Comparison of ENCODE assay signal across 17 cellular contexts in the genomic region with DNA sequence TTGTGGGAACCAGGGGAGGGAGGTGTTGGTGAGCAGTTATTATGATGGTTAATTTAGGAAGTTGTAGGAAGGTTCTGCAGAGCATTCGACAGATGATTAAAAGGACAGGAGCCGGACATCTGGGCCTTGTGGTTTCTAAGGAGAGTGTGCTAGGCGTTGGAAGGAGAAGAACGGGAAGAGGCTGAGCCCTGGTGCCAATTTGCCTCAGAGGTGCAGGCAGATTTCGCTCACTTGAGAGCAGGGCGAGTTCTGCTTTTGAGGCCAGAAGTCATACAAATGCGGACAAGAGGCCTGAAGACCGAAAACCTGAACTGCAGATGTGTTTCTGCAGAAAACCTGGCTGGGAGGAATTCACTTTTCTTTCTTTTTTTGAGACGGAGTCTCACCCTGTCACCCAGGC. TPM values are rescaled to one million over a fixed set of nuclear protein-coding genes. Genes with fewer than 3 reads are reported as not detected.
DNase-seq lines count a peak whose midpoint lies in the region; ATAC-seq lines count a peak whose summit lies in the region.
"Had no signal": no experiment of that assay in that cellular context is flagged by ENCODE, and none has a peak within 500 bp of the region (broad histone marks: within the 10 kb centered on the region; RNA-seq: fewer than 3 reads in every experiment).

No MANE protein-coding gene starts in this region.

- intact Hi-C loops in activated T-helper 2 cell treated with anti-CD3 and anti-CD28 coated beads, Interferon-gamma antibody, Interleukin-2, Interleukin-4, amounts not matched to agents 10 μg/mL and 5 μg/mL and 100 μg/mL, durations not matched to agents 14 hours and 24 hours and 36 hours (cut with micrococcal nuclease): no loop called here

- H3K4me1 Mint-ChIP-seq in T-helper 2 cell treated with Interferon-gamma antibody and Interleukin-4, amounts not matched to agents 5 μg/mL and 100 μg/mL, for 36 hours (ENCODE audit: low read depth): peaks cover 8% of the 10 kb centered on the region
- H3K4me1 Mint-ChIP-seq in IgD-negative memory B cell: peaks cover 6 to 13% (median 13%) of the 10 kb centered on the region in 3 donors
- H3K4me1 Mint-ChIP-seq in activated T-helper 2 cell treated with anti-CD3 and anti-CD28 coated beads, Interferon-gamma antibody, Interleukin-2, Interleukin-4, amounts not matched to agents 10 μg/mL and 5 μg/mL and 100 μg/mL, durations not matched to agents 14 hours and 24 hours and 36 hours (ENCODE audit: low read depth): peaks cover 6% of the 10 kb centered on the region
- H3K4me1 Mint-ChIP-seq in natural killer cell treated with Interleukin-12 subunit alpha and Interleukin-12 subunit beta and Interleukin-15 and Interleukin-18, amount 100 ng/mL, for 72 hours (ENCODE audit: low read depth in 2 of 2): peaks cover 8 to 9% of the 10 kb centered on the region in 2 donors

- H3K36me3 Mint-ChIP-seq in T-helper 2 cell treated with Interferon-gamma antibody and Interleukin-4, amounts not matched to agents 5 μg/mL and 100 μg/mL, for 36 hours (ENCODE audit: low read depth): no peaks in the 10 kb centered on the region
- peaks cover 6% of the 10 kb centered on the region for H3K36me3 Mint-ChIP-seq in IgD-negative memory B cell
- no peaks in the 10 kb centered on the region for H3K36me3 Mint-ChIP-seq in activated T-helper 2 cell treated with anti-CD3 and anti-CD28 coated beads, Interferon-gamma antibody, Interleukin-2, Interleukin-4, amounts not matched to agents 10 μg/mL and 5 μg/mL and 100 μg/mL, durations not matched to agents 14 hours and 24 hours and 36 hours (ENCODE audit: low read depth)
- no peaks in the 10 kb centered on the region for H3K36me3 Mint-ChIP-seq in natural killer cell treated with Interleukin-12 subunit alpha and Interleukin-12 subunit beta and Interleukin-15 and Interleukin-18, amount 100 ng/mL, for 72 hours

- no peak for ATAC-seq in natural killer cell treated with Interleukin-12 subunit alpha and Interleukin-12 subunit beta and Interleukin-15 and Interleukin-18, amount 100 ng/mL, for 72 hours

- no peak for DNase-seq in T-helper 2 cell treated with Interferon-gamma antibody and Interleukin-4, amounts not matched to agents 5 μg/mL and 100 μg/mL, for 36 hours (ENCODE audit: low spot score)
- DNase-seq in T-helper 2 cell (no peak), HuH-7.5 (ENCODE audit: low spot score) (no peak), anterior cingulate cortex (lab: John Stamatoyannopoulos, UW) (no peak), DMS 273 treated with DMSO at 0.1 percent for 48 hours (lab: John Stamatoyannopoulos, UW) (no peak)
- DNase-seq in activated T-helper 2 cell treated with anti-CD3 and anti-CD28 coated beads, Interferon-gamma antibody, Interleukin-2, Interleukin-4, amounts not matched to agents 10 μg/mL and 5 μg/mL and 100 μg/mL, durations not matched to agents 14 hours and 24 hours and 36 hours (ENCODE audit: low spot score): no peak
- no peak for DNase-seq in natural killer cell treated with Interleukin-12 subunit alpha and Interleukin-12 subunit beta and Interleukin-15 and Interleukin-18, amount 100 ng/mL, for 72 hours (ENCODE audit: low spot score)
- DNase-seq: activated CD4-positive, alpha-beta T cell treated with anti-CD3 and anti-CD28 coated beads for 4 hours; cortex of kidney; glutamatergic neuron; islet precursor cell; mesendoderm; NCI-H82; retina; tibial artery had no signal

- peaks cover 21% of the 10 kb centered on the region for H3K27me3 Mint-ChIP-seq in T-helper 2 cell treated with Interferon-gamma antibody and Interleukin-4, amounts not matched to agents 5 μg/mL and 100 μg/mL, for 36 hours (ENCODE audit: low read depth)
- H3K27me3 Mint-ChIP-seq in IgD-negative memory B cell: peaks cover 13% of the 10 kb centered on the region
- H3K27me3 Mint-ChIP-seq in activated T-helper 2 cell treated with anti-CD3 and anti-CD28 coated beads, Interferon-gamma antibody, Interleukin-2, Interleukin-4, amounts not matched to agents 10 μg/mL and 5 μg/mL and 100 μg/mL, durations not matched to agents 14 hours and 24 hours and 36 hours (ENCODE audit: low read depth): peaks cover 20% of the 10 kb centered on the region
- peaks cover 18 to 27% of the 10 kb centered on the region in 2 donors for H3K27me3 Mint-ChIP-seq in natural killer cell treated with Interleukin-12 subunit alpha and Interleukin-12 subunit beta and Interleukin-15 and Interleukin-18, amount 100 ng/mL, for 72 hours

- no peaks in the 10 kb centered on the region for H3K9me3 Mint-ChIP-seq in T-helper 2 cell treated with Interferon-gamma antibody and Interleukin-4, amounts not matched to agents 5 μg/mL and 100 μg/mL, for 36 hours
- no peaks in the 10 kb centered on the region for H3K9me3 Mint-ChIP-seq in IgD-negative memory B cell
- H3K9me3 Mint-ChIP-seq in activated T-helper 2 cell treated with anti-CD3 and anti-CD28 coated beads, Interferon-gamma antibody, Interleukin-2, Interleukin-4, amounts not matched to agents 10 μg/mL and 5 μg/mL and 100 μg/mL, durations not matched to agents 14 hours and 24 hours and 36 hours: no peaks in the 10 kb centered on the region
- no peaks in the 10 kb centered on the region for H3K9me3 Mint-ChIP-seq in natural killer cell treated with Interleukin-12 subunit alpha and Interleukin-12 subunit beta and Interleukin-15 and Interleukin-18, amount 100 ng/mL, for 72 hours
- H3K9me3 Mint-ChIP-seq: T-helper 1 cell treated with Interleukin-12 subunit alpha and Interleukin-12 subunit beta and Interleukin-4 antibody, amounts not matched to agents 30 μg/mL and 1 μg/mL, for 36 hours had no signal

- H3K4me3 Mint-ChIP-seq in T-helper 2 cell treated with Interferon-gamma antibody and Interleukin-4, amounts not matched to agents 5 μg/mL and 100 μg/mL, for 36 hours: peak overlapping the region; percentile 42
- peak overlapping the region in 3 of 4 donors; percentile 25 to 81 (median 65) for H3K4me3 Mint-ChIP-seq in IgD-negative memory B cell
- H3K4me3 Mint-ChIP-seq in activated T-helper 2 cell treated with anti-CD3 and anti-CD28 coated beads, Interferon-gamma antibody, Interleukin-2, Interleukin-4, amounts not matched to agents 10 μg/mL and 5 μg/mL and 100 μg/mL, durations not matched to agents 14 hours and 24 hours and 36 hours (ENCODE audit: low read depth): peak overlapping the region; percentile 13
- peak overlapping the region; percentile 3 for H3K4me3 Mint-ChIP-seq in natural killer cell treated with Interleukin-12 subunit alpha and Interleukin-12 subunit beta and Interleukin-15 and Interleukin-18, amount 100 ng/mL, for 72 hours

- H3K27ac Mint-ChIP-seq in T-helper 2 cell treated with Interferon-gamma antibody and Interleukin-4, amounts not matched to agents 5 μg/mL and 100 μg/mL, for 36 hours: no peak overlapping the region
- no peak overlapping the region for H3K27ac Mint-ChIP-seq in IgD-negative memory B cell
- no peak overlapping the region for H3K27ac Mint-ChIP-seq in activated T-helper 2 cell treated with anti-CD3 and anti-CD28 coated beads, Interferon-gamma antibody, Interleukin-2, Interleukin-4, amounts not matched to agents 10 μg/mL and 5 μg/mL and 100 μg/mL, durations not matched to agents 14 hours and 24 hours and 36 hours
- H3K27ac Mint-ChIP-seq in natural killer cell treated with Interleukin-12 subunit alpha and Interleukin-12 subunit beta and Interleukin-15 and Interleukin-18, amount 100 ng/mL, for 72 hours: no peak overlapping the region
- H3K27ac Mint-ChIP-seq: T-helper 1 cell treated with Interleukin-12 subunit alpha and Interleukin-12 subunit beta and Interleukin-4 antibody, amounts not matched to agents 30 μg/mL and 1 μg/mL, for 36 hours had no signal

RNA-seq across cellular contexts. Expression of gene RPS6KA2, which starts 30.5 kb away (rescaled TPM):
- 4.9 TPM for polyA plus RNA-seq in IgD-negative memory B cell
- 2.1 and 2.2 TPM in 2 replicates for total RNA-seq in activated T-helper 2 cell treated with anti-CD3 and anti-CD28 coated beads, Interferon-gamma antibody, Interleukin-2, Interleukin-4, amounts not matched to agents 10 μg/mL and 5 μg/mL and 100 μg/mL, durations not matched to agents 14 hours and 24 hours and 36 hours
- 1 to 10 TPM; 2.8 to 3.8 TPM for total RNA-seq in natural killer cell treated with Interleukin-12 subunit alpha and Interleukin-12 subunit beta and Interleukin-15 and Interleukin-18, amount 100 ng/mL, for 72 hours

Comparison
In these comparisons a context has a peak if more than half of its experiments do, and no peak if none do; other contexts are left out.
1. H3K4me3 Mint-ChIP-seq: peak in every context shown above with its lines; median percentile 65 in IgD-negative memory B cell; 42 in T-helper 2 cell treated with Interferon-gamma antibody and Interleukin-4, amounts not matched to agents 5 μg/mL and 100 μg/mL, for 36 hours; 13 in activated T-helper 2 cell treated with anti-CD3 and anti-CD28 coated beads, Interferon-gamma antibody, Interleukin-2, Interleukin-4, amounts not matched to agents 10 μg/mL and 5 μg/mL and 100 μg/mL, durations not matched to agents 14 hours and 24 hours and 36 hours; 3 in natural killer cell treated with Interleukin-12 subunit alpha and Interleukin-12 subunit beta and Interleukin-15 and Interleukin-18, amount 100 ng/mL, for 72 hours.